7 cellular contexts compared by ENCODE assay signal in the genomic region with DNA sequence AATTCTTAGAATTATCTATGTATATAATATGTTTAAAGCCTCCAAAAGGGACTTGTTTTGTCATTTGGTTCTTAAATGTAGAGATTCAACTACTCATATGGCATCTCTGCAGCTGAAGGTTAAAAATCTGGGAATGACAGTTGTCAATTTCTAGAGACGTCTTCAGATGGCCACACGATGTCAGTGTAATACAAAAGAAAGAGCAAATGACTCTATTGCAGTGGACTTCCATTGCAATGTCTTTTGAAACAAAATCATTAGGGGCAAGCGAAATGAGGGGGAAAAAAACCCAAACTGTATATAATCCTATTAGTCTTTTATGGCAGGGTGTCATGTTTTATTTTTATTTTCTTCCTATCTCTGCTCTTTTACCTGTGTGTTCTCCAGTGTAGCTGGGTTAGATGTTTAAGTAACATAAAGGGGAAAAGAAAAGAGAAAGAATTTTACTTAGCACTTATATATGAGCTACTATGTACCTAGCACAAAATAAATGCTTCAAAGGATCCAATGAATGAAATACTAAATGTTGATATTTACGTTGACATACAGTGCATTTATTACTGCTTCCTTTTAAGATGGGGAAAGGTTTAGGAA. TPM values are rescaled to one million over a fixed set of nuclear protein-coding genes. Genes with fewer than 3 reads are reported as not detected.
A peak's percentile ranks its signal among the peaks of the same experiment; 100 is the strongest.
DNase-seq lines count a peak whose midpoint lies in the region; FAIRE-seq and TF ChIP-seq lines count a peak whose summit lies in the region.

No MANE protein-coding gene starts in this region.

- H3K56ac ChIP-seq in H1 (replicated peaks; ENCODE audit: insufficient read length, low read depth, low read length), result no peak overlapping the region

- no peak overlapping the region for H2BK15ac ChIP-seq in H1 (ENCODE audit: low read length)

- H3K36me3 Mint-ChIP-seq in neural crest cell (ENCODE audit: low read depth), result peaks cover 3% of the 10 kb centered on the region
- no peaks in the 10 kb centered on the region for H3K36me3 Mint-ChIP-seq in activated T-cell treated with anti-CD3 and anti-CD28 coated beads, Interleukin-2, amount 50 U/mL, for 24 hours (ENCODE audit: low read depth)

- POLR2A ChIA-PET in H1 (lab: Charles Lee; ENCODE audit: partially characterized antibody), result interaction anchor here (2.2 kb wide), 2 partner anchors 14 to 25 kb away, joined by 5 to 11 read pairs; no protein-coding TSS in a partner anchor

- peaks cover 3 to 5% of the 10 kb centered on the region in 2 experiments for H4K20me1 ChIP-seq in H1 (replicated peaks in 1 of 2; ENCODE audit: control insufficient read depth in 1 of 2, insufficient read depth in 2 of 2, low read length in 2 of 2)

- peaks cover 8% of the 10 kb centered on the region for H3K9me3 Mint-ChIP-seq in neural crest cell
- H3K9me3 Mint-ChIP-seq in activated T-cell treated with anti-CD3 and anti-CD28 coated beads, Interleukin-2, amount 50 U/mL, for 24 hours, result peaks cover 5% of the 10 kb centered on the region

- H3K79me1 ChIP-seq in H1 (ENCODE audit: low read depth, low read length), result no peaks in the 10 kb centered on the region

- no peak overlapping the region for H3K27ac ChIP-seq in H1 (ENCODE audit: low read depth, low read length)

- TF ChIP-seq POLR2A in H1 (IDR thresholded peaks at IDR 0.05; ENCODE audit: control extremely low read depth in 1 of 2, low read depth in 2 of 2, low read length in 2 of 2), result no peak

- H4K8ac ChIP-seq in H1 (ENCODE audit: extremely low read depth, insufficient read depth, low read length), result no peak overlapping the region

- 87% methylated on average over 4 of the region's 4 CpGs; no CpG with 5 or more reads in 1 of the 2 experiments for WGBS in H1 (ENCODE audit: extremely low coverage in 1 of 2, insufficient coverage in 1 of 2, insufficient read length in 1 of 2, insufficient replicate concordance in 2 of 2, low coverage in 1 of 2, low lambda C conversion rate in 2 of 2, missing lambda C conversion rate in 1 of 2), 2 experiments

- H2BK5ac ChIP-seq in H1 (ENCODE audit: low read depth, low read length), result no peak overlapping the region

- H3K9ac ChIP-seq in H1 (replicated peaks in 1 of 4; ENCODE audit: extremely low read depth in 1 of 4, low read depth in 3 of 4, low read length in 3 of 4), result no peak overlapping the region

- no peak overlapping the region for H3K4ac ChIP-seq in H1 (replicated peaks; ENCODE audit: insufficient read length, low read depth, low read length)

- 0 out of 2 replicates have a peak, but pooled peaks have one; percentile 5 for TF ChIP-seq CTCF in GM12874 (IDR thresholded peaks at IDR 0.05; ENCODE audit: insufficient read depth, low read depth, low read length)
- TF ChIP-seq CTCF in H1 (IDR thresholded peaks at IDR 0.05; ENCODE audit: control extremely low read depth in 1 of 3, insufficient read depth in 1 of 3, low read depth in 1 of 3, low read length in 3 of 3), result peak in 2 of 3 experiments; percentile 33 to 35; a peak in 2 of 4 replicates
- TF ChIP-seq CTCF in neural crest cell (conservative IDR thresholded peaks at IDR 0.05), result peak; percentile 72

- H3K27me3 ChIP-seq in H1 (replicated peaks in 1 of 4; ENCODE audit: control insufficient read depth in 3 of 4, extremely low read depth in 1 of 4, insufficient read depth in 3 of 4, low read length in 3 of 4), result no peaks in the 10 kb centered on the region

- TF ChIP-seq RAD21 in H1 (IDR thresholded peaks at IDR 0.05 in 1 of 2, conservative IDR thresholded peaks at IDR 0.05 in 1 of 2; ENCODE audit: low read depth in 2 of 2, low read length in 2 of 2), result peak; percentile 61 to 66

- DNase-seq in NCI-H526 treated with DMSO at 0.1 percent for 48 hours (lab: John Stamatoyannopoulos, UW) (peak; percentile 19), H1 (ENCODE audit: low read depth in 1 of 2, low spot score in 2 of 2) (no peak), neural crest cell (ENCODE audit: low read depth, low spot score) (no peak), NCI-H1048 (lab: John Stamatoyannopoulos, UW) (no peak), mesenteric fat pad (ENCODE audit: low spot score) (no peak)
- no peak for DNase-seq in activated T-cell treated with anti-CD3 and anti-CD28 coated beads, Interleukin-2, amount 50 U/mL, for 24 hours

- peaks cover 0 to 16% (median 6%) of the 10 kb centered on the region in 4 experiments; a peak in 4 of 8 replicates for H3K36me3 ChIP-seq in H1 (ENCODE audit: control insufficient read depth in 2 of 4, insufficient read depth in 4 of 4, low read length in 3 of 4)

- no peak for TF ChIP-seq EP300 in H1 (IDR thresholded peaks at IDR 0.05; ENCODE audit: borderline replicate concordance in 1 of 2, low read depth in 2 of 2, low read length in 2 of 2)

- no peak overlapping the region for H2BK120ac ChIP-seq in H1 (replicated peaks; ENCODE audit: low read depth, low read length)

- no peak overlapping the region for H2AK5ac ChIP-seq in H1 (ENCODE audit: low read depth, low read length)

- H3K27ac Mint-ChIP-seq in neural crest cell (ENCODE audit: unreplicated experiment), result no peak overlapping the region
- no peak overlapping the region for H3K27ac Mint-ChIP-seq in activated T-cell treated with anti-CD3 and anti-CD28 coated beads, Interleukin-2, amount 50 U/mL, for 24 hours

- no peak overlapping the region for H4K91ac ChIP-seq in H1 (replicated peaks; ENCODE audit: insufficient read length, low read length)

- no peaks in the 10 kb centered on the region; a peak in 1 of 4 replicates for H3K9me3 ChIP-seq in H1 (ENCODE audit: insufficient read depth in 2 of 2, low read depth in 1 of 2, low read length in 1 of 2)

- H3K4me3 Mint-ChIP-seq in neural crest cell, result no peak overlapping the region
- no peak overlapping the region for H3K4me3 Mint-ChIP-seq in activated T-cell treated with anti-CD3 and anti-CD28 coated beads, Interleukin-2, amount 50 U/mL, for 24 hours

- no peak overlapping the region for H3K18ac ChIP-seq in H1 (ENCODE audit: extremely low read depth, low read length)

- no peaks in the 10 kb centered on the region for H3K23me2 ChIP-seq in H1 (ENCODE audit: low read depth, low read length)

- CTCF ChIA-PET in H1 (lab: Charles Lee; ENCODE audit: partially characterized antibody), result interaction anchor here (0.6 to 10.4 kb wide), 41 partner anchors 8 to 854 kb away, joined by 3 to 72 read pairs (median 5); partner anchors contain the start of gene CCN2

- H3K79me2 ChIP-seq in H1 (ENCODE audit: control insufficient read depth in 1 of 2, insufficient read depth in 2 of 2, low read length in 2 of 2), result no peaks in the 10 kb centered on the region

- no peak overlapping the region for H3K4me3 ChIP-seq in H1 (ENCODE audit: extremely low read depth in 1 of 4, insufficient read depth in 2 of 4, low read depth in 3 of 4, low read length in 4 of 4)

- no peak overlapping the region for H3K14ac ChIP-seq in H1 (ENCODE audit: insufficient read length)

- H3K4me1 ChIP-seq in H1 (replicated peaks in 1 of 4; ENCODE audit: control insufficient read depth in 3 of 4, insufficient read depth in 4 of 4, low read length in 3 of 4), result 0 out of 7 replicates have a peak, but pooled peaks cover 0 to 2% (median 0%) of the 10 kb centered on the region in 4 experiments

- no peak overlapping the region for H2BK12ac ChIP-seq in H1 (ENCODE audit: low read depth, low read length)

- H2AFZ ChIP-seq in H1 (ENCODE audit: low read length), result no peak overlapping the region

- FAIRE-seq in H1 (lab: Jason Lieb, UNC), result no peak

- H3K27me3 Mint-ChIP-seq in neural crest cell (ENCODE audit: low read depth), result no peaks in the 10 kb centered on the region
- H3K27me3 Mint-ChIP-seq in activated T-cell treated with anti-CD3 and anti-CD28 coated beads, Interleukin-2, amount 50 U/mL, for 24 hours, result peaks cover 17% of the 10 kb centered on the region

- H4K5ac ChIP-seq in H1 (ENCODE audit: insufficient read length, low read depth, low read length), result no peak overlapping the region

- no peaks in the 10 kb centered on the region for H3K4me1 Mint-ChIP-seq in neural crest cell
- H3K4me1 Mint-ChIP-seq in activated T-cell treated with anti-CD3 and anti-CD28 coated beads, Interleukin-2, amount 50 U/mL, for 24 hours (ENCODE audit: low read depth), result no peaks in the 10 kb centered on the region

- H3K23ac ChIP-seq in H1 (ENCODE audit: insufficient read length), result no peak overlapping the region

- no peak overlapping the region for H2BK20ac ChIP-seq in H1 (ENCODE audit: low read length)

- no peak overlapping the region for H3K4me2 ChIP-seq in H1 (ENCODE audit: insufficient read depth in 1 of 2, low read depth in 2 of 2, low read length in 2 of 2)

TF ChIP-seq in H1, 55 proteins besides CTCF, POLR2A, EP300 and RAD21 (continues in another document):
- TF ChIP-seq ZNF274 (IDR thresholded peaks at IDR 0.05; ENCODE audit: borderline replicate concordance, extremely low read depth, low read length) (no peak), CHD1 (IDR thresholded peaks at IDR 0.05; ENCODE audit: low read depth, low read length) (no peak)

RNA-seq across cellular contexts. Expression of gene CCN2, which starts 26.2 kb away (rescaled TPM):
- 105 and 107 TPM in 2 replicates for total RNA-seq in H1 (2021; fragmentation: NEBNext Ultra II Directional; extraction: Animal tissue kit (Norgen Biotek cat#: 25700))
- 25.0 and 47.5 TPM in 2 replicates for polyA plus RNA-seq in H1 (2011; rRNA removed)
- 41.2 TPM for polyA plus RNA-seq in H1 (2011; cell fraction: cytosol; rRNA removed)
- 63.0 TPM for polyA plus RNA-seq in H1 (2011; cell fraction: nucleus; rRNA removed)
- 45.9 to 78.2 TPM (median 57.8 TPM) in 4 replicates for polyA plus RNA-seq in H1 (2012, experiment 1 of 2)
- polyA plus RNA-seq in H1 (2012, experiment 2 of 2), result 40.3 TPM
- polyA plus RNA-seq in H1 (2013, experiment 1 of 2), result 74.6 TPM
- 92.4 TPM for polyA plus RNA-seq in H1 (2013, experiment 2 of 2)
- polyA minus RNA-seq in H1 (2011; rRNA and poly(A)+ RNA removed), result 15.8 and 28.5 TPM in 2 replicates
- polyA minus RNA-seq in H1 (2011; cell fraction: cytosol; rRNA and poly(A)+ RNA removed), result 40.0 TPM
- polyA minus RNA-seq in H1 (2011; cell fraction: nucleus; rRNA and poly(A)+ RNA removed), result 69.8 TPM
- total RNA-seq in neural crest cell, result 20.3 and 24.2 TPM in 2 replicates
- total RNA-seq in mesenteric fat pad, result 99.8 TPM

Comparison
In these comparisons a context has a peak if more than half of its experiments do, and no peak if none do; other contexts are left out.
1. CTCF ChIP-seq: peak in every context shown above with its lines; median percentile 72 in neural crest cell; 34 in H1; 5 in GM12874.